Comparison of ENCODE assay signal across 13 cellular contexts in the genomic region with DNA sequence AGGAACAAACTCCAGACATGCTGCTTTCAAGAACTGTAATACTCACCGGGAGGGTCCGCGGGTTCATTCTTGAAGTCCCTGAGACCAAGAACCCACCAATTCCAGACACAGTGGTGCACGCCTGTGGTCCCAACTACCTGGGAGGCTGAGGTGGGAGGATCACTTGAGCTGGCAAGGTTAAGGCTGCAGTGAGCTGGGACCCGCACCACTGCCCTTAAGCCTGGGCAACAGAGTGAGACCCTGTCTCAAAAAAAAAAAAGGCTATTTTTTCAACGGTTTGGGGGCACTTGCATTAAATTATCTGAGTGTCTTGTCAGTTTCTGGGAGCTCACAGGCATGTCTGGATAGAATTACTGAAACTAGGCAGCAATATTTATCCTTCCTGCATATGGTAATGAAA.
DNase-seq lines count a peak whose midpoint lies in the region; FAIRE-seq and TF ChIP-seq lines count a peak whose summit lies in the region.
"Had no signal": no experiment of that assay in that cellular context is flagged by ENCODE, and none has a peak within 500 bp of the region (broad histone marks: within the 10 kb centered on the region; RNA-seq: fewer than 3 reads in every experiment).

No MANE protein-coding gene starts in this region.

- H3K4ac ChIP-seq in H1 (replicated peaks; ENCODE audit: insufficient read length, low read depth, low read length): no peak overlapping the region
- no peak overlapping the region for H3K4ac ChIP-seq in mesendoderm (ENCODE audit: low read depth, low read length)

- no peak for TF ChIP-seq CTCF in HEK293 (tag by site-specific recombination; IDR thresholded peaks at IDR 0.05)
- TF ChIP-seq CTCF in H1 (IDR thresholded peaks at IDR 0.05; ENCODE audit: control extremely low read depth in 1 of 3, insufficient read depth in 1 of 3, low read depth in 1 of 3, low read length in 3 of 3): no peak
- no peak for TF ChIP-seq CTCF in testis (IDR thresholded peaks at IDR 0.05)
- TF ChIP-seq CTCF in thyroid gland (IDR thresholded peaks at IDR 0.05): no peak

- H4K8ac ChIP-seq in H1 (ENCODE audit: extremely low read depth, insufficient read depth, low read length) (no peak overlapping the region), mesendoderm (ENCODE audit: low read depth, low read length) (no peak overlapping the region)

- H3K4me3 ChIP-seq in HEK293 (ENCODE audit: low read depth, low read length) (no peak overlapping the region), H1 (ENCODE audit: extremely low read depth in 1 of 4, insufficient read depth in 2 of 4, low read depth in 3 of 4, low read length in 4 of 4) (no peak overlapping the region), mesendoderm (ENCODE audit: low read length) (no peak overlapping the region), testis (peak overlapping the region; percentile 17 to 29), thyroid gland (replicated peaks in 1 of 3) (no peak overlapping the region)
- H3K4me3 ChIP-seq: BLaER1 treated with 17β-estradiol and CSF1 and Interleukin-3, amounts not matched to agents 10 nM and 100 nM; GM23338 had no signal

- no peak overlapping the region for H2BK120ac ChIP-seq in H1 (replicated peaks; ENCODE audit: low read depth, low read length)
- no peak overlapping the region for H2BK120ac ChIP-seq in mesendoderm (ENCODE audit: low read depth, low read length)

- H3K4me2 ChIP-seq in H1 (ENCODE audit: insufficient read depth in 1 of 2, low read depth in 2 of 2, low read length in 2 of 2) (no peak overlapping the region), mesendoderm (ENCODE audit: low read length) (no peak overlapping the region)
- H3K4me2 ChIP-seq: BLaER1 treated with 17β-estradiol and CSF1 and Interleukin-3, amounts not matched to agents 10 nM and 100 nM; GM23338 had no signal

- H2AK5ac ChIP-seq in H1 (ENCODE audit: low read depth, low read length) (peak overlapping the region; percentile 6; the same call in 1 of the 2 replicates), mesendoderm (ENCODE audit: low read length) (no peak overlapping the region)

- H3K18ac ChIP-seq in H1 (ENCODE audit: extremely low read depth, low read length) (no peak overlapping the region), mesendoderm (ENCODE audit: low read length) (no peak overlapping the region)

- H3K56ac ChIP-seq in H1 (replicated peaks; ENCODE audit: insufficient read length, low read depth, low read length) (no peak overlapping the region), mesendoderm (ENCODE audit: low read length) (no peak overlapping the region)

- H3K4me1 ChIP-seq in HEK293 (ENCODE audit: control insufficient read depth, insufficient read depth, low read length) (no peaks in the 10 kb centered on the region), H1 (replicated peaks in 1 of 4; ENCODE audit: control insufficient read depth in 3 of 4, insufficient read depth in 4 of 4, low read length in 3 of 4) (peaks cover 0 to 3% (median 0%) of the 10 kb centered on the region in 4 experiments; a peak in 1 of 7 replicates), mesendoderm (ENCODE audit: control insufficient read depth, low read depth, low read length) (no peaks in the 10 kb centered on the region), testis (no peaks in the 10 kb centered on the region), thyroid gland (no peaks in the 10 kb centered on the region)

- H3K23me2 ChIP-seq in H1 (ENCODE audit: low read depth, low read length): no peaks in the 10 kb centered on the region

- intact Hi-C loops in testis (cut with DNase I; ENCODE audit: low total_unique reads): no loop called here
- intact Hi-C loops in thyroid gland (cut with DNase I): no loop called here

- H3K79me2 ChIP-seq in H1 (ENCODE audit: control insufficient read depth in 1 of 2, insufficient read depth in 2 of 2, low read length in 2 of 2) (no peaks in the 10 kb centered on the region), mesendoderm (ENCODE audit: control insufficient read depth, insufficient read depth, low read length) (no peaks in the 10 kb centered on the region)

- FAIRE-seq in H1 (lab: Jason Lieb, UNC): no peak
- FAIRE-seq: HepG2 had no signal

- TF ChIP-seq POLR2A in H1 (IDR thresholded peaks at IDR 0.05; ENCODE audit: control extremely low read depth in 1 of 2, low read depth in 2 of 2, low read length in 2 of 2) (no peak), testis (IDR thresholded peaks at IDR 0.05) (no peak), thyroid gland (IDR thresholded peaks at IDR 0.05) (no peak)

- H2BK12ac ChIP-seq in H1 (ENCODE audit: low read depth, low read length): peak overlapping the region; percentile 13; the same call in 1 of the 2 replicates

- H2BK5ac ChIP-seq in H1 (ENCODE audit: low read depth, low read length) (no peak overlapping the region), mesendoderm (ENCODE audit: low read length) (no peak overlapping the region)

- H3K79me1 ChIP-seq in H1 (ENCODE audit: low read depth, low read length) (no peaks in the 10 kb centered on the region), mesendoderm (ENCODE audit: low read length) (no peaks in the 10 kb centered on the region)

- H3K9me3 ChIP-seq in HEK293 (ENCODE audit: control insufficient read depth, insufficient read depth, low read depth, low read length) (no peaks in the 10 kb centered on the region), H1 (ENCODE audit: insufficient read depth in 2 of 2, low read depth in 1 of 2, low read length in 1 of 2) (no peaks in the 10 kb centered on the region; a peak in 1 of 4 replicates), testis (no peaks in the 10 kb centered on the region), thyroid gland (no peaks in the 10 kb centered on the region)

- H3K23ac ChIP-seq in H1 (ENCODE audit: insufficient read length) (no peak overlapping the region), mesendoderm (ENCODE audit: low read length) (peak overlapping the region; percentile 45)

- DNase-seq in H1 (ENCODE audit: low read depth in 1 of 2, low spot score in 2 of 2) (no peak), mesendoderm (no peak), testis (no peak), thyroid gland (no peak)
- DNase-seq in activated CD8-positive, alpha-beta memory T cell treated with anti-CD3 and anti-CD28 coated beads, Interleukin-2, amount 50 U/mL, for 4 hours: no peak
- DNase-seq: Calu3; CD8-positive, alpha-beta T cell; GF-D8; H7 had no signal

- H3K14ac ChIP-seq in H1 (ENCODE audit: insufficient read length): no peak overlapping the region

- peak overlapping the region; percentile 3; the same call in 1 of the 2 replicates for H2BK20ac ChIP-seq in H1 (ENCODE audit: low read length)

- no peaks in the 10 kb centered on the region for H3K27me3 ChIP-seq in H1 (replicated peaks in 1 of 4; ENCODE audit: control insufficient read depth in 3 of 4, extremely low read depth in 1 of 4, insufficient read depth in 3 of 4, low read length in 3 of 4)
- no peaks in the 10 kb centered on the region for H3K27me3 ChIP-seq in mesendoderm (ENCODE audit: insufficient read depth, low read length, poor library complexity)
- H3K27me3 ChIP-seq in testis: no peaks in the 10 kb centered on the region
- H3K27me3 ChIP-seq in thyroid gland: no peaks in the 10 kb centered on the region
- H3K27me3 ChIP-seq: BLaER1 treated with 17β-estradiol and CSF1 and Interleukin-3, amounts not matched to agents 10 nM and 100 nM had no signal

- H4K91ac ChIP-seq in H1 (replicated peaks; ENCODE audit: insufficient read length, low read length): no peak overlapping the region

- H3K36me3 ChIP-seq in HEK293 (ENCODE audit: control insufficient read depth in 2 of 2, insufficient read depth in 1 of 2, low read length in 2 of 2): no peaks in the 10 kb centered on the region
- H3K36me3 ChIP-seq in H1 (ENCODE audit: control insufficient read depth in 2 of 4, insufficient read depth in 4 of 4, low read length in 3 of 4): no peaks in the 10 kb centered on the region
- no peaks in the 10 kb centered on the region for H3K36me3 ChIP-seq in mesendoderm (ENCODE audit: control insufficient read depth, insufficient read depth, low read length)
- H3K36me3 ChIP-seq in testis (ENCODE audit: low read depth, missing control alignments): no peaks in the 10 kb centered on the region
- H3K36me3 ChIP-seq in thyroid gland: no peaks in the 10 kb centered on the region
- H3K36me3 ChIP-seq: BLaER1 treated with 17β-estradiol and CSF1 and Interleukin-3, amounts not matched to agents 10 nM and 100 nM had no signal

- CTCF ChIA-PET in HEK293 (lab: Yijun Ruan, JAX): interaction anchor here (0.6 to 2.1 kb wide), 6 partner anchors 10 to 324 kb away, joined by 3 to 12 read pairs (median 4); no protein-coding TSS in a partner anchor
- CTCF ChIA-PET in H1 (lab: Charles Lee; ENCODE audit: partially characterized antibody): interaction anchor here (0.6 to 2.8 kb wide), 9 partner anchors 9 to 1533 kb away, joined by 3 to 20 read pairs (median 6); no protein-coding TSS in a partner anchor

- 97% methylated on average over 6 of the region's 6 CpGs; no CpG with 5 or more reads in 1 of the 2 experiments for WGBS in H1 (ENCODE audit: extremely low coverage in 1 of 2, insufficient coverage in 1 of 2, insufficient read length in 1 of 2, insufficient replicate concordance in 2 of 2, low coverage in 1 of 2, low lambda C conversion rate in 2 of 2, missing lambda C conversion rate in 1 of 2), 2 experiments
- no CpG with 5 or more reads among the region's 6 CpGs for WGBS in mesendoderm (ENCODE audit: extremely low coverage, insufficient coverage, low lambda C conversion rate)
- WGBS in testis, 2 donors: 61 to 73% methylated on average over 6 of the region's 6 CpGs
- WGBS in thyroid gland, 2 donors: 87 to 89% methylated on average over 6 of the region's 6 CpGs

- no peak for TF ChIP-seq EP300 in H1 (IDR thresholded peaks at IDR 0.05; ENCODE audit: borderline replicate concordance in 1 of 2, low read depth in 2 of 2, low read length in 2 of 2)

- H2AFZ ChIP-seq in H1 (ENCODE audit: low read length): no peak overlapping the region
- H2AFZ ChIP-seq: GM23338 had no signal

- H4K20me1 ChIP-seq in H1 (replicated peaks in 1 of 2; ENCODE audit: control insufficient read depth in 1 of 2, insufficient read depth in 2 of 2, low read length in 2 of 2): no peaks in the 10 kb centered on the region
- H4K20me1 ChIP-seq: BLaER1 treated with 17β-estradiol and CSF1 and Interleukin-3, amounts not matched to agents 10 nM and 100 nM had no signal

- H3K27ac ChIP-seq in HEK293 (ENCODE audit: extremely low read depth, low read depth, low read length): no peak overlapping the region
- no peak overlapping the region for H3K27ac ChIP-seq in H1 (ENCODE audit: low read depth, low read length)
- H3K27ac ChIP-seq in mesendoderm (ENCODE audit: low read depth, low read length): no peak overlapping the region
- H3K27ac ChIP-seq in testis: no peak overlapping the region
- H3K27ac ChIP-seq in thyroid gland: no peak overlapping the region
- H3K27ac ChIP-seq: BLaER1 treated with 17β-estradiol and CSF1 and Interleukin-3, amounts not matched to agents 10 nM and 100 nM had no signal

- POLR2A ChIA-PET in HEK293 (lab: Yijun Ruan, JAX) (interaction anchor here (0.6 kb wide), 1 partner anchor 91 kb away, joined by 5 read pairs; no protein-coding TSS in a partner anchor), H1 (lab: Charles Lee; ENCODE audit: partially characterized antibody) (interaction anchor here (0.6 to 2.7 kb wide), 5 partner anchors 13 to 97 kb away, joined by 3 to 14 read pairs (median 4); a partner anchor contains a TSS)

- no peak overlapping the region for H4K5ac ChIP-seq in H1 (ENCODE audit: insufficient read length, low read depth, low read length)
- H4K5ac ChIP-seq in mesendoderm (ENCODE audit: low read length): no peak overlapping the region

- H3K9ac ChIP-seq in H1 (replicated peaks in 1 of 4; ENCODE audit: extremely low read depth in 1 of 4, low read depth in 3 of 4, low read length in 3 of 4) (no peak overlapping the region), mesendoderm (ENCODE audit: low read length) (no peak overlapping the region)
- H3K9ac ChIP-seq: BLaER1 treated with 17β-estradiol and CSF1 and Interleukin-3, amounts not matched to agents 10 nM and 100 nM had no signal

- no peak for TF ChIP-seq RAD21 in H1 (IDR thresholded peaks at IDR 0.05 in 1 of 2, conservative IDR thresholded peaks at IDR 0.05 in 1 of 2; ENCODE audit: low read depth in 2 of 2, low read length in 2 of 2)

- H2BK15ac ChIP-seq in H1 (ENCODE audit: low read length): no peak overlapping the region
- no peak overlapping the region for H2BK15ac ChIP-seq in mesendoderm (replicated peaks; ENCODE audit: low read depth)

Comparison
In these comparisons a context has a peak if more than half of its experiments do, and no peak if none do; other contexts are left out.
1. H3K4me3 ChIP-seq: peak in testis (2 of 2); none in HEK293 (single experiment), H1 (0 of 4), mesendoderm (single experiment) and thyroid gland (0 of 3).